ENCODE assay signal across 12 cellular contexts in genomic region chr11:45580399-45580798, GRCh38.
DNase-seq lines count a peak whose midpoint lies in the region; ATAC-seq and TF ChIP-seq lines count a peak whose summit lies in the region.
"Had no signal": no experiment of that assay in that cellular context is flagged by ENCODE, and none has a peak within 500 bp of the region (broad histone marks: within the 10 kb centered on the region; RNA-seq: fewer than 3 reads in every experiment).

No MANE protein-coding gene starts in this region.

- peak; percentile 20 for DNase-seq in activated CD4-positive, alpha-beta T cell treated with anti-CD3 and anti-CD28 coated beads for 36 hours
- DNase-seq in activated CD4-positive, alpha-beta T cell treated with anti-CD3 and anti-CD28 coated beads, Interleukin-2, amount 10 ng/mL, durations not matched to agents 24 days and 14 days = no peak
- DNase-seq in RWPE1 (ENCODE audit: low spot score) (peak; percentile 61), fibroblast of mammary gland (ENCODE audit: low read depth) (peak; percentile 43), retinal pigment epithelial cell (ENCODE audit: low read depth) (peak; percentile 8), DMS53 (lab: John Stamatoyannopoulos, UW) (no peak), NCI-H1092 (lab: John Stamatoyannopoulos, UW) (no peak)
- DNase-seq: activated B cell treated with CpG ODN at 0.5 μM for 24 hours, amniotic stem cell, NCI-H524 treated with DMSO at 0.1 percent for 48 hours had no signal

- no peaks in the 10 kb centered on the region for H3K9me3 Mint-ChIP-seq in activated CD4-positive, alpha-beta T cell treated with anti-CD3 and anti-CD28 coated beads for 36 hours (ENCODE audit: low read depth)
- no peaks in the 10 kb centered on the region for H3K9me3 Mint-ChIP-seq in activated CD4-positive, alpha-beta T cell treated with anti-CD3 and anti-CD28 coated beads, Interleukin-2, amount 10 ng/mL, durations not matched to agents 24 days and 14 days
- H3K9me3 Mint-ChIP-seq: activated B cell treated with CpG ODN at 0.5 μM for 24 hours had no signal

- H3K4me3 Mint-ChIP-seq in activated CD4-positive, alpha-beta T cell treated with anti-CD3 and anti-CD28 coated beads for 36 hours = no peak overlapping the region
- no peak overlapping the region for H3K4me3 Mint-ChIP-seq in activated CD4-positive, alpha-beta T cell treated with anti-CD3 and anti-CD28 coated beads, Interleukin-2, amount 10 ng/mL, durations not matched to agents 24 days and 14 days
- H3K4me3 Mint-ChIP-seq: activated B cell treated with CpG ODN at 0.5 μM for 24 hours had no signal

- POLR2A ChIA-PET in activated CD4-positive, alpha-beta T cell treated with anti-CD3 and anti-CD28 coated beads for 36 hours (lab: Charles Lee) = no interaction called here
- POLR2A ChIA-PET in RWPE1 (lab: Yijun Ruan, JAX; ENCODE audit: low non-redundant PET) = no interaction called here

- intact Hi-C loops in activated CD4-positive, alpha-beta T cell treated with anti-CD3 and anti-CD28 coated beads for 36 hours (cut with DNase I, micrococcal nuclease) = no loop called here
- intact Hi-C loops in activated CD4-positive, alpha-beta T cell treated with anti-CD3 and anti-CD28 coated beads, Interleukin-2, amount 10 ng/mL, durations not matched to agents 24 days and 14 days (cut with micrococcal nuclease) = no loop called here

- H3K27me3 Mint-ChIP-seq in activated CD4-positive, alpha-beta T cell treated with anti-CD3 and anti-CD28 coated beads for 36 hours = peaks cover 28% of the 10 kb centered on the region
- peaks cover 3% of the 10 kb centered on the region for H3K27me3 Mint-ChIP-seq in activated CD4-positive, alpha-beta T cell treated with anti-CD3 and anti-CD28 coated beads, Interleukin-2, amount 10 ng/mL, durations not matched to agents 24 days and 14 days

- H3K27ac Mint-ChIP-seq in activated CD4-positive, alpha-beta T cell treated with anti-CD3 and anti-CD28 coated beads for 36 hours = no peak overlapping the region
- no peak overlapping the region for H3K27ac Mint-ChIP-seq in activated CD4-positive, alpha-beta T cell treated with anti-CD3 and anti-CD28 coated beads, Interleukin-2, amount 10 ng/mL, durations not matched to agents 24 days and 14 days
- H3K27ac Mint-ChIP-seq: activated B cell treated with CpG ODN at 0.5 μM for 24 hours had no signal

- no peak overlapping the region for H3K27ac ChIP-seq in RWPE1
- H3K27ac ChIP-seq: heart right ventricle had no signal

- ATAC-seq in activated CD4-positive, alpha-beta T cell treated with anti-CD3 and anti-CD28 coated beads for 36 hours = no peak
- no peak for ATAC-seq in HG03280 (IDR thresholded peaks at IDR 0.05; ENCODE audit: unreplicated experiment)

- no peak for TF ChIP-seq CTCF in RWPE1 (conservative IDR thresholded peaks at IDR 0.05; ENCODE audit: low read depth)
- no peak for TF ChIP-seq CTCF in fibroblast of mammary gland (conservative IDR thresholded peaks at IDR 0.05; ENCODE audit: control insufficient read depth, insufficient read depth, low read depth, low read length)
- no peak for TF ChIP-seq CTCF in retinal pigment epithelial cell (conservative IDR thresholded peaks at IDR 0.05; ENCODE audit: low read depth, low read length)

- H3K4me3 ChIP-seq in fibroblast of mammary gland (ENCODE audit: control insufficient read depth, low read depth, low read length) (no peak overlapping the region), retinal pigment epithelial cell (ENCODE audit: low read length) (no peak overlapping the region)
- H3K4me3 ChIP-seq: heart right ventricle had no signal

- H3K4me1 Mint-ChIP-seq in activated CD4-positive, alpha-beta T cell treated with anti-CD3 and anti-CD28 coated beads for 36 hours = no peaks in the 10 kb centered on the region
- H3K4me1 Mint-ChIP-seq in activated CD4-positive, alpha-beta T cell treated with anti-CD3 and anti-CD28 coated beads, Interleukin-2, amount 10 ng/mL, durations not matched to agents 24 days and 14 days = no peaks in the 10 kb centered on the region
- H3K4me1 Mint-ChIP-seq: activated B cell treated with CpG ODN at 0.5 μM for 24 hours had no signal

- CTCF ChIA-PET in activated CD4-positive, alpha-beta T cell treated with anti-CD3 and anti-CD28 coated beads for 36 hours (lab: Charles Lee) = no interaction called here
- CTCF ChIA-PET in RWPE1 (lab: Yijun Ruan, JAX) = no interaction called here

- H3K36me3 Mint-ChIP-seq in activated CD4-positive, alpha-beta T cell treated with anti-CD3 and anti-CD28 coated beads for 36 hours (ENCODE audit: low read depth) = no peaks in the 10 kb centered on the region
- no peaks in the 10 kb centered on the region for H3K36me3 Mint-ChIP-seq in activated CD4-positive, alpha-beta T cell treated with anti-CD3 and anti-CD28 coated beads, Interleukin-2, amount 10 ng/mL, durations not matched to agents 24 days and 14 days (ENCODE audit: low read depth)

Comparison
In these comparisons a context has a peak if more than half of its experiments do, and no peak if none do; other contexts are left out.
1. DNase-seq: peak in activated CD4-positive, alpha-beta T cell treated with anti-CD3 and anti-CD28 coated beads for 36 hours (single experiment), RWPE1 (single experiment), fibroblast of mammary gland (single experiment) and retinal pigment epithelial cell (single experiment); none in activated CD4-positive, alpha-beta T cell treated with anti-CD3 and anti-CD28 coated beads, Interleukin-2, amount 10 ng/mL, durations not matched to agents 24 days and 14 days (single experiment), DMS53 (single experiment) and NCI-H1092 (single experiment).